Comparison of ENCODE assay signal across 8 cellular contexts in the genomic region with DNA sequence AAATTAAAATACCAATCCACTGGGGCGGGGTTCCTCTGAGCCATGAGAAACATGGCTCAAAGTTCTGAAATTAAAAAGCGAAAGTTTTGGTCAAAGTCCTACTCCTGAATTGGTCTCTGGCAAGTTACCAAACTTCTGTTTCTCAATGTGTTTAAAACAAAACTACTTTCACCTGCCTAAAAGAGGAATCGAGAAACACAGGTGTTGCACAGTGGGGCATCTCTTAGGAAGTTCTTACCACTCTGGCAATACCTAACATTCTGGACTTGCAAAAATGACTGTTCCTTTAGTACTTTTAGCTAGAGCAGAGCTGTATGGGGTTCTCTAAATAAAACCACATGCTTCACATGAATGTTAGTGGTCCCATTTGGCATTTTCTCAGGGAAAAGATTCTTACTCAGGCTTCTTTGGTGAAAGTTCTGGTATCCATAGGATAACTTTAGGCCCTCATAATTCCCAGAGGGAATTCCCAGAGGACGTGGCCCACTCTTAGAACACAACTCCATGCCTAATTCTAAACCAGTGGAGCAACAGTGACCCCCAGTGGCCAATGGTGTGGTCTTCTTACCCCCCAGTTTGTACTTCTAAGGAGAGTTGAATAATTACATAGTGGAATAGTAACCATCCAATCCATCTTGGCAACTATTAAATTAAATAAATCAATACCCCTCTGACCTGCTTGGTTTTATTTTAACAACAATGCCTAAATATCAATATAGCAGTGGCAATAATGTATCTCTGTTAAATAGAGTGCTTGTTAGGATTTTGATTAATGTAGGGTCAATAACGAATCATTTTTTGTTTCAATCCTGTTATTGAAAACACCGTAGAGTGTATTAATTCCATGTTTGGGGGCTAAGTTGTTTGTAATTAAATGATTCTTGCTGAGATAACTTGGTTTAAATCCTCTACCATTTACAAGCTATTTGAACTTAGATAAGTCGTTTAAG.
DNase-seq lines count a peak whose midpoint lies in the region; ATAC-seq lines count a peak whose summit lies in the region.

No MANE protein-coding gene starts in this region.

- ATAC-seq in GM21360 (IDR thresholded peaks at IDR 0.05; ENCODE audit: unreplicated experiment) (peak; percentile 100), HG03521 (IDR thresholded peaks at IDR 0.05; ENCODE audit: unreplicated experiment) (peak; percentile 99)

- peak; percentile 26 for DNase-seq in NCI-H1436 (lab: John Stamatoyannopoulos, UW)
- no peak for DNase-seq in NCI-H1436 treated with DMSO at 0.1 percent for 48 hours (lab: John Stamatoyannopoulos, UW)
- DNase-seq in RPMI8226, result peak; percentile 40
- peak; percentile 65 for DNase-seq in amniotic stem cell (lab: John Stamatoyannopoulos, UW)
- peak; percentile 56 for DNase-seq in iPS-NIHi11 (ENCODE audit: low spot score)
- DNase-seq in stimulated activated CD4-positive, alpha-beta T cell treated with anti-CD3 and anti-CD28 coated beads, Interleukin-1b, Interleukin-23, amount 100 ng/mL, for 24 hours (ENCODE audit: low read depth in 4 of 4, low spot score in 1 of 4), result peak in 3 of 4 experiments; percentile 13 to 35 (median 25)
